In genomic region chr19:15441317-15441716, GRCh38 we compare ENCODE assay signal across 31 cellular contexts. TPM values are rescaled to one million over a fixed set of nuclear protein-coding genes. Genes with fewer than 3 reads are reported as not detected.
"Had no signal": no experiment of that assay in that cellular context is flagged by ENCODE, and none has a peak within 500 bp of the region (broad histone marks: within the 10 kb centered on the region; RNA-seq: fewer than 3 reads in every experiment).

No MANE protein-coding gene starts in this region.

- H3K9me3 ChIP-seq: adrenal gland, Peyer's patch had no signal

- H3K27me3 Mint-ChIP-seq: activated naive CD8-positive, alpha-beta T cell treated with anti-CD3 and anti-CD28 coated beads, Interleukin-2, amount 10 ng/mL, durations not matched to agents 7 days and 5 days had no signal

- H3K36me3 ChIP-seq: adrenal gland, Peyer's patch had no signal

- H3K4me3 ChIP-seq: adrenal gland, Peyer's patch had no signal

- H3K27ac Mint-ChIP-seq: activated CD8-positive, alpha-beta T cell treated with anti-CD3 and anti-CD28 coated beads, Interleukin-2, amount 10 ng/mL, durations not matched to agents 7 days and 5 days; activated naive CD8-positive, alpha-beta T cell treated with anti-CD3 and anti-CD28 coated beads, Interleukin-2, amount 10 ng/mL, durations not matched to agents 7 days and 5 days had no signal

- H3K4me2 ChIP-seq: KMS-11 had no signal

- H3K4me1 ChIP-seq: adrenal gland, Peyer's patch had no signal

- H3K9ac ChIP-seq: KMS-11 had no signal

- H3K9me3 Mint-ChIP-seq: activated naive CD8-positive, alpha-beta T cell treated with anti-CD3 and anti-CD28 coated beads, Interleukin-2, amount 10 ng/mL, durations not matched to agents 7 days and 5 days had no signal

- H3K27me3 ChIP-seq: adrenal gland, Peyer's patch had no signal

- H3K27ac ChIP-seq: adrenal gland, KMS-11, Peyer's patch, RWPE1, VCaP had no signal

- ATAC-seq: activated CD8-positive, alpha-beta T cell treated with anti-CD3 and anti-CD28 coated beads, Interleukin-2, amount 10 ng/mL, durations not matched to agents 7 days and 5 days had no signal

- FAIRE-seq: colon had no signal

- H3K4me3 Mint-ChIP-seq: activated CD8-positive, alpha-beta T cell treated with anti-CD3 and anti-CD28 coated beads, Interleukin-2, amount 10 ng/mL, durations not matched to agents 7 days and 5 days; activated naive CD8-positive, alpha-beta T cell treated with anti-CD3 and anti-CD28 coated beads, Interleukin-2, amount 10 ng/mL, durations not matched to agents 7 days and 5 days had no signal

- DNase-seq: activated CD4-positive, alpha-beta T cell treated with anti-CD3 and anti-CD28 coated beads for 4 hours; activated CD4-positive, alpha-beta T cell treated with anti-CD3 and anti-CD28 coated beads, Interleukin-2, amount 50 U/mL, for 4 hours; activated CD8-positive, alpha-beta memory T cell treated with anti-CD3 and anti-CD28 coated beads, Interleukin-2, amount 50 U/mL, for 48 hours; activated CD8-positive, alpha-beta T cell treated with anti-CD3 and anti-CD28 coated beads, Interleukin-2, amount 10 ng/mL, durations not matched to agents 7 days and 5 days; activated naive CD4-positive, alpha-beta T cell treated with anti-CD3 and anti-CD28 coated beads, Interleukin-2, amount 50 U/mL, for 16 hours; activated naive CD8-positive, alpha-beta T cell treated with anti-CD3 and anti-CD28 coated beads, Interleukin-2, amount 10 ng/mL, durations not matched to agents 7 days and 5 days; activated T-cell treated with anti-CD3 and anti-CD28 coated beads, Interleukin-2, amount 50 U/mL, for 1 hour; anterior cingulate cortex; cerebellar nuclear complex; NCI-H1092; NCI-H1417 treated with DMSO at 0.1 percent for 48 hours; NCI-H1694; NCI-H2029; NCI-H2107; NCI-H2171 treated with DMSO at 0.1 percent for 48 hours; NCI-H226; NCI-H526; NCI-H774; Peyer's patch; Right ventricle myocardium superior; T-helper 1 cell had no signal

RNA-seq across cellular contexts. Expression of gene RASAL3, which starts 23.0 kb away (rescaled TPM):
- total RNA-seq: MCF 10A, NCI-H460, SK-MEL-5 had no signal

RNA-seq across cellular contexts. Expression of gene PGLYRP2, which starts 38.0 kb away (rescaled TPM):
- total RNA-seq: activated CD8-positive, alpha-beta T cell treated with anti-CD3 and anti-CD28 coated beads, Interleukin-2, amount 10 ng/mL, durations not matched to agents 7 days and 5 days; adrenal gland; cardiac septum; MCF 10A; NCI-H460; Peyer's patch; Right ventricle myocardium superior; SK-MEL-5; T-helper 2 cell treated with Interferon-gamma antibody and Interleukin-4, amounts not matched to agents 100 ng/mL and 5 ng/mL, for 36 hours had no signal
- polyA plus RNA-seq: adrenal gland had no signal
